25 cellular contexts compared by ENCODE assay signal in genomic region chr7:36999851-37000480, GRCh38.
DNase-seq lines count a peak whose midpoint lies in the region; ATAC-seq and TF ChIP-seq lines count a peak whose summit lies in the region.
"Had no signal": no experiment of that assay in that cellular context is flagged by ENCODE, and none has a peak within 500 bp of the region (broad histone marks: within the 10 kb centered on the region; RNA-seq: fewer than 3 reads in every experiment).

No MANE protein-coding gene starts in this region.

- ATAC-seq in aorta (ENCODE audit: low FRiP score): no peak
- no peak for ATAC-seq in HG02678 (IDR thresholded peaks at IDR 0.05; ENCODE audit: unreplicated experiment)
- ATAC-seq: body of pancreas, gastrocnemius medialis, GM12878, HCT116, lower lobe of right lung, Panc1, psoas muscle had no signal

- no peak overlapping the region for H3K27ac ChIP-seq in aorta (ENCODE audit: low read depth in 1 of 2, low read length in 2 of 2)
- H3K27ac ChIP-seq: body of pancreas, gastrocnemius medialis, lower lobe of right lung, neutrophil, psoas muscle, SJCRH30 had no signal

- H3K9me3 ChIP-seq in aorta (ENCODE audit: control insufficient read depth, low read length): no peaks in the 10 kb centered on the region
- H3K9me3 ChIP-seq: body of pancreas, gastrocnemius medialis, lower lobe of right lung, neutrophil, psoas muscle had no signal

- H3K36me3 ChIP-seq in aorta (ENCODE audit: control insufficient read depth in 1 of 2, insufficient read depth in 2 of 2, low read length in 1 of 2): no peaks in the 10 kb centered on the region
- H3K36me3 ChIP-seq: gastrocnemius medialis, lower lobe of right lung, neutrophil, SJCRH30 had no signal

- peak; percentile 82 for DNase-seq in NCI-H2171 (lab: John Stamatoyannopoulos, UW)
- peak; percentile 14 for DNase-seq in astrocyte of the spinal cord (ENCODE audit: low read depth, low spot score)
- peak; percentile 14 for DNase-seq in fibroblast of peridontal ligament (ENCODE audit: extremely low read depth)
- DNase-seq in aorta: no peak
- DNase-seq in activated effector memory CD4-positive, alpha-beta T cell treated with anti-CD3 and anti-CD28 coated beads, Interleukin-2, amount 50 U/mL, for 16 hours: no peak
- no peak for DNase-seq in SW480 (ENCODE audit: low spot score)
- DNase-seq: activated CD4-positive, alpha-beta T cell treated with anti-CD3 and anti-CD28 coated beads, Interleukin-2, amount 10 ng/mL, durations not matched to agents 24 days and 14 days; activated naive CD4-positive, alpha-beta T cell treated with anti-CD3 and anti-CD28 coated beads, Interleukin-2, amount 50 U/mL, for 16 hours; cortex of kidney; gastrocnemius medialis; kidney; lower lobe of right lung; NCI-H187; NCI-H226; NK-92 treated with Interleukin-12 subunit alpha and Interleukin-12 subunit beta, amount 100 ng/mL, for 24 hours; psoas muscle; SJCRH30; stimulated activated naive CD4-positive, alpha-beta T cell had no signal

- in situ Hi-C loops in astrocyte of the spinal cord (cut with HindIII; ENCODE audit: low sequenced_read_pairs): no loop called here

- intact Hi-C loops in aorta (cut with DNase I): no loop called here

- no peak for TF ChIP-seq CTCF in astrocyte of the spinal cord (IDR thresholded peaks at IDR 0.05; ENCODE audit: low read depth, low read length)

- no peaks in the 10 kb centered on the region for H3K27me3 ChIP-seq in aorta (ENCODE audit: control insufficient read depth in 1 of 2, insufficient read depth in 2 of 2, low read length in 1 of 2)
- H3K27me3 ChIP-seq: body of pancreas, gastrocnemius medialis, neutrophil, SJCRH30 had no signal

- H3K4me3 ChIP-seq in astrocyte of the spinal cord (ENCODE audit: low read depth, low read length) (no peak overlapping the region), aorta (ENCODE audit: low read length in 2 of 2) (peak overlapping the region; percentile 26 to 29)
- H3K4me3 ChIP-seq: body of pancreas, gastrocnemius medialis, GM12878, lower lobe of right lung, psoas muscle, SJCRH30, smooth muscle cell had no signal

- 7 to 10% methylated on average over 8 of the region's 8 CpGs for WGBS in aorta, 2 donors

- H3K4me1 ChIP-seq in aorta (ENCODE audit: control insufficient read depth in 1 of 2, insufficient read depth in 2 of 2, low read length in 2 of 2): peaks cover 0 to 4% of the 10 kb centered on the region in 2 donors
- H3K4me1 ChIP-seq: lower lobe of right lung, psoas muscle had no signal

Comparison
In these comparisons a context has a peak if more than half of its experiments do, and no peak if none do; other contexts are left out.
1. DNase-seq: peak in NCI-H2171 (single experiment), astrocyte of the spinal cord (single experiment) and fibroblast of peridontal ligament (single experiment); none in aorta (0 of 2), activated effector memory CD4-positive, alpha-beta T cell treated with anti-CD3 and anti-CD28 coated beads, Interleukin-2, amount 50 U/mL, for 16 hours (single experiment) and SW480 (single experiment).